Comparison of ENCODE assay signal across 33 cellular contexts in genomic region chr2:236345081-236345714, GRCh38.
"Had no signal": no experiment of that assay in that cellular context is flagged by ENCODE, and none has a peak within 500 bp of the region (broad histone marks: within the 10 kb centered on the region; RNA-seq: fewer than 3 reads in every experiment).

No MANE protein-coding gene starts in this region.

- H3K4me1 Mint-ChIP-seq: activated B cell treated with CpG ODN at 0.5 μM for 24 hours; activated naive CD4-positive, alpha-beta T cell treated with anti-CD3 and anti-CD28 coated beads, Interleukin-2, amount 50 U/mL, for 24 hours; activated naive CD8-positive, alpha-beta T cell treated with anti-CD3 and anti-CD28 coated beads, Interleukin-2, amount 10 ng/mL, durations not matched to agents 7 days and 5 days; activated T-helper 17 cell treated with anti-CD3 and anti-CD28 coated beads, Interleukin-2, amount 50 U/mL, for 72 hours had no signal

- H3K9me3 ChIP-seq: ascending aorta, MG63 had no signal

- H3K27ac Mint-ChIP-seq: activated B cell treated with CpG ODN at 0.5 μM for 24 hours; activated CD4-positive, alpha-beta memory T cell treated with anti-CD3 and anti-CD28 coated beads for 36 hours; activated naive CD4-positive, alpha-beta T cell treated with anti-CD3 and anti-CD28 coated beads, Interleukin-2, amount 50 U/mL, for 24 hours; activated naive CD8-positive, alpha-beta T cell treated with anti-CD3 and anti-CD28 coated beads, Interleukin-2, amount 10 ng/mL, durations not matched to agents 7 days and 5 days; activated T-cell treated with anti-CD3 and anti-CD28 coated beads, Interleukin-2, amount 50 U/mL, for 72 hours; activated T-helper 17 cell treated with anti-CD3 and anti-CD28 coated beads, Interleukin-2, amount 50 U/mL, for 72 hours had no signal

- H3K27me3 ChIP-seq: ascending aorta, cardiac muscle cell, MG63 had no signal

- H3K4me3 ChIP-seq: ascending aorta, cardiac muscle cell, MG63, PC-9 had no signal

- H3K9me3 Mint-ChIP-seq: activated B cell treated with CpG ODN at 0.5 μM for 24 hours; activated CD4-positive, alpha-beta memory T cell treated with anti-CD3 and anti-CD28 coated beads for 36 hours; activated naive CD4-positive, alpha-beta T cell treated with anti-CD3 and anti-CD28 coated beads, Interleukin-2, amount 50 U/mL, for 24 hours; activated naive CD8-positive, alpha-beta T cell treated with anti-CD3 and anti-CD28 coated beads, Interleukin-2, amount 10 ng/mL, durations not matched to agents 7 days and 5 days; activated T-cell treated with anti-CD3 and anti-CD28 coated beads, Interleukin-2, amount 50 U/mL, for 72 hours; activated T-helper 17 cell treated with anti-CD3 and anti-CD28 coated beads, Interleukin-2, amount 50 U/mL, for 72 hours had no signal

- H3K4me1 ChIP-seq: ascending aorta had no signal

- ATAC-seq: activated T-cell treated with anti-CD3 and anti-CD28 coated beads, Interleukin-2, amount 50 U/mL, for 72 hours; activated T-helper 17 cell treated with anti-CD3 and anti-CD28 coated beads, Interleukin-2, amount 50 U/mL, for 72 hours; Right ventricle myocardium inferior had no signal

- H3K4me3 Mint-ChIP-seq: activated B cell treated with CpG ODN at 0.5 μM for 24 hours; activated CD4-positive, alpha-beta memory T cell treated with anti-CD3 and anti-CD28 coated beads for 36 hours; activated naive CD4-positive, alpha-beta T cell treated with anti-CD3 and anti-CD28 coated beads, Interleukin-2, amount 50 U/mL, for 24 hours; activated naive CD8-positive, alpha-beta T cell treated with anti-CD3 and anti-CD28 coated beads, Interleukin-2, amount 10 ng/mL, durations not matched to agents 7 days and 5 days; activated T-cell treated with anti-CD3 and anti-CD28 coated beads, Interleukin-2, amount 50 U/mL, for 72 hours; activated T-helper 17 cell treated with anti-CD3 and anti-CD28 coated beads, Interleukin-2, amount 50 U/mL, for 72 hours had no signal

- H3K36me3 ChIP-seq: ascending aorta, cardiac muscle cell, MG63 had no signal

- H3K27ac ChIP-seq: ascending aorta, cardiac muscle cell, PC-9, RWPE1, VCaP had no signal

- H2AFZ ChIP-seq: PC-9 had no signal

- H3K36me3 Mint-ChIP-seq: activated CD4-positive, alpha-beta memory T cell treated with anti-CD3 and anti-CD28 coated beads for 36 hours; activated naive CD4-positive, alpha-beta T cell treated with anti-CD3 and anti-CD28 coated beads, Interleukin-2, amount 50 U/mL, for 24 hours; activated naive CD8-positive, alpha-beta T cell treated with anti-CD3 and anti-CD28 coated beads, Interleukin-2, amount 10 ng/mL, durations not matched to agents 7 days and 5 days had no signal

- H3K4me2 ChIP-seq: PC-9 had no signal

- DNase-seq: activated B cell treated with CpG ODN at 0.5 μM for 24 hours; activated CD4-positive, alpha-beta memory T cell treated with anti-CD3 and anti-CD28 coated beads for 36 hours; activated CD4-positive, alpha-beta T cell treated with anti-CD3 and anti-CD28 coated beads for 4 hours; activated CD4-positive, alpha-beta T cell treated with anti-CD3 and anti-CD28 coated beads, Interleukin-2, amount 50 U/mL, for 1 hour; activated CD4-positive, CD25-positive, alpha-beta regulatory T cell treated with anti-CD3 and anti-CD28 coated beads, Interleukin-2, amount 50 U/mL, for 72 hours; activated gamma-delta T cell; activated naive CD4-positive, alpha-beta T cell treated with Interleukin-2 at 50 U/mL for 16 hours; activated naive CD8-positive, alpha-beta T cell treated with anti-CD3 and anti-CD28 coated beads, Interleukin-2, amount 10 ng/mL, durations not matched to agents 7 days and 5 days; activated T-cell treated with anti-CD3 and anti-CD28 coated beads, Interleukin-2, amount 50 U/mL, for 1 hour; activated T-cell treated with anti-CD3 and anti-CD28 coated beads, Interleukin-2, amount 50 U/mL, for 72 hours; cerebellar nuclear complex; Kasumi-1; MG63; MV-4-11; NCI-H1092; NCI-H1436 treated with DMSO at 0.1 percent for 48 hours; NCI-H1694 treated with DMSO at 0.1 percent for 48 hours; NCI-H2029; NCI-H510A; NCI-H526; NCI-H748 treated with DMSO at 0.1 percent for 48 hours; PC-9; SW 1271; T-helper 1 cell; T-helper 2 cell; T-helper 9 cell had no signal
